ENCODE assay signal across 1 cellular context in genomic region chr10:75235375-75236177, GRCh38.
TF ChIP-seq lines count a peak whose summit lies in the region.

Gene COMTD1 (minus strand): TSS chr10:75235957. CDS start chr10:75235928, 29 bp downstream.

TF ChIP-seq in HepG2, 621 proteins besides CTCF, POLR2A, EP300 and RAD21 (continued from another document and continues in another):
- TF ChIP-seq REST (IDR thresholded peaks at IDR 0.05; ENCODE audit: borderline replicate concordance in 1 of 2, low read depth in 1 of 2, low read length in 2 of 2) (no peak), ATF5 (CRISPR knock-in tag; IDR thresholded peaks at IDR 0.05; ENCODE audit: low read depth) (0 out of 2 replicates have a peak, but pooled peaks have one; percentile 29), FLYWCH1 (CRISPR knock-in tag; IDR thresholded peaks at IDR 0.05) (no peak), TIGD3 (CRISPR knock-in tag; IDR thresholded peaks at IDR 0.05; ENCODE audit: borderline replicate concordance) (no peak; the same call in 1 of the 2 replicates), ETS1 (CRISPR knock-in tag; IDR thresholded peaks at IDR 0.05) (no peak), ZNF143 (CRISPR knock-in tag; IDR thresholded peaks at IDR 0.05) (peak; percentile 39; the same call in 1 of the 2 replicates), ZNF142 (CRISPR knock-in tag; IDR thresholded peaks at IDR 0.05) (peak; percentile 76; the same call in 1 of the 2 replicates), FOXO4 (CRISPR knock-in tag; conservative IDR thresholded peaks at IDR 0.05) (no peak), RELA (CRISPR knock-in tag; IDR thresholded peaks at IDR 0.05) (peak; percentile 75; the same call in 1 of the 2 replicates), RFXAP (CRISPR knock-in tag; IDR thresholded peaks at IDR 0.05; ENCODE audit: borderline replicate concordance) (0 out of 2 replicates have a peak, but pooled peaks have one; percentile 37), ATF7 (IDR thresholded peaks at IDR 0.05) (no peak), ATF7 (CRISPR knock-in tag; IDR thresholded peaks at IDR 0.05) (no peak), PCBP1 (IDR thresholded peaks at IDR 0.05; ENCODE audit: borderline replicate concordance, low read depth, low read length) (no peak), GTF3A (CRISPR knock-in tag; conservative IDR thresholded peaks at IDR 0.05) (no peak), TRAFD1 (CRISPR knock-in tag; IDR thresholded peaks at IDR 0.05; ENCODE audit: borderline replicate concordance) (no peak), KDM4B (CRISPR knock-in tag; IDR thresholded peaks at IDR 0.05) (0 out of 2 replicates have a peak, but pooled peaks have one; percentile 35), ZNF572 (CRISPR knock-in tag; IDR thresholded peaks at IDR 0.05) (no peak), MATR3 (CRISPR knock-in tag; IDR thresholded peaks at IDR 0.05) (no peak), DMTF1 (CRISPR knock-in tag; IDR thresholded peaks at IDR 0.05) (no peak), ZMYM2 (CRISPR knock-in tag; IDR thresholded peaks at IDR 0.05) (0 out of 2 replicates have a peak, but pooled peaks have one; percentile 27), TERF1 (CRISPR knock-in tag; IDR thresholded peaks at IDR 0.05) (no peak), GATAD1 (CRISPR knock-in tag; IDR thresholded peaks at IDR 0.05) (peak; percentile 24; the same call in 1 of the 2 replicates), DRAP1 (CRISPR knock-in tag; IDR thresholded peaks at IDR 0.05) (no peak), RARG (CRISPR knock-in tag; IDR thresholded peaks at IDR 0.05; ENCODE audit: low read depth) (no peak), EHMT2 (IDR thresholded peaks at IDR 0.05; ENCODE audit: borderline replicate concordance, low read depth, low read length) (no peak)
